Comparison of ENCODE assay signal across 20 cellular contexts in genomic region chr18:2926528-2926927, GRCh38.
DNase-seq lines count a peak whose midpoint lies in the region; ATAC-seq, FAIRE-seq and TF ChIP-seq lines count a peak whose summit lies in the region.
"Had no signal": no experiment of that assay in that cellular context is flagged by ENCODE, and none has a peak within 500 bp of the region (broad histone marks: within the 10 kb centered on the region; RNA-seq: fewer than 3 reads in every experiment).

No MANE protein-coding gene starts in this region.

- H3K4me1 ChIP-seq in Karpas-422 (ENCODE audit: low read length) = peaks cover 17% of the 10 kb centered on the region
- H3K4me1 ChIP-seq in HepG2 (ENCODE audit: insufficient read depth, low read length) = no peaks in the 10 kb centered on the region
- H3K4me1 ChIP-seq: SJCRH30 had no signal

- no peak for TF ChIP-seq CTCF in HepG2 (CRISPR knock-in tag; IDR thresholded peaks at IDR 0.05)

- WGBS in HepG2 (ENCODE audit: low lambda C conversion rate) = 95% methylated on average over 4 of the region's 4 CpGs

- H3K9me3 ChIP-seq in Karpas-422 (ENCODE audit: low read length) = no peaks in the 10 kb centered on the region
- H3K9me3 ChIP-seq in HepG2 (ENCODE audit: low read length) = no peaks in the 10 kb centered on the region
- H3K9me3 ChIP-seq: SJCRH30 had no signal

- H2AFZ ChIP-seq in Karpas-422 (ENCODE audit: low read length) = no peak overlapping the region
- H2AFZ ChIP-seq in HepG2 (ENCODE audit: low read length) = no peak overlapping the region

- CTCF ChIA-PET in HepG2 (lab: Yijun Ruan, JAX; ENCODE audit: low intra/inter-chr PET ratio, low total read pairs) = no interaction called here

- no peak for TF ChIP-seq EP300 in HepG2 (IDR thresholded peaks at IDR 0.05; ENCODE audit: low read depth in 2 of 2, low read length in 2 of 2)
- TF ChIP-seq EP300 in HepG2 (CRISPR knock-in tag; IDR thresholded peaks at IDR 0.05; ENCODE audit: borderline replicate concordance) = no peak

- H3K36me3 ChIP-seq in Karpas-422 (ENCODE audit: insufficient read depth, low read length) = peaks cover 3% of the 10 kb centered on the region; the same call in 1 of the 2 replicates
- H3K36me3 ChIP-seq in HepG2 (replicated peaks in 1 of 2; ENCODE audit: control insufficient read depth in 1 of 2, insufficient read depth in 2 of 2, low read length in 2 of 2) = peaks cover 46 to 98% of the 10 kb centered on the region in 2 experiments

- TF ChIP-seq RAD21 in HepG2 (CRISPR knock-in tag; IDR thresholded peaks at IDR 0.05) = no peak

- peak; percentile 43 for ATAC-seq in Right ventricle myocardium superior (ENCODE audit: poor library complexity)
- peak; percentile 9; the same call in 1 of the 3 replicates for ATAC-seq in HepG2
- no peak for ATAC-seq in HG03196 (IDR thresholded peaks at IDR 0.05; ENCODE audit: unreplicated experiment)
- ATAC-seq: PC-3 had no signal

- 0 out of 2 replicates have a peak overlapping the region, but pooled peaks have one; percentile 20 for H3K27ac ChIP-seq in Karpas-422 (ENCODE audit: low read length)
- no peak overlapping the region for H3K27ac ChIP-seq in HepG2 (ENCODE audit: extremely low read length, insufficient read depth, low read length)
- no peak overlapping the region for H3K27ac ChIP-seq in substantia nigra (ENCODE audit: low read depth, low read length, poor library complexity, severe bottlenecking)
- H3K27ac ChIP-seq: C4-2B, SJCRH30 had no signal

- H4K20me1 ChIP-seq in Karpas-422 (ENCODE audit: insufficient read depth, low read depth, low read length) = no peaks in the 10 kb centered on the region
- no peaks in the 10 kb centered on the region for H4K20me1 ChIP-seq in HepG2 (ENCODE audit: insufficient read depth, low read length)

- 0 out of 2 replicates have a peak overlapping the region, but pooled peaks have one; percentile 4 for H3K4me3 ChIP-seq in Karpas-422 (ENCODE audit: low read length)
- no peak overlapping the region for H3K4me3 ChIP-seq in HepG2 (replicated peaks in 1 of 3; ENCODE audit: insufficient read depth in 1 of 3, low read depth in 2 of 3, low read length in 3 of 3)
- H3K4me3 ChIP-seq: SJCRH30 had no signal

- H3K9ac ChIP-seq in Karpas-422 (ENCODE audit: low read length) = no peak overlapping the region
- H3K9ac ChIP-seq in HepG2 (ENCODE audit: insufficient read depth, low read depth, low read length) = no peak overlapping the region

- H3K27me3 ChIP-seq in Karpas-422 (ENCODE audit: low read length) (no peaks in the 10 kb centered on the region), HepG2 (ENCODE audit: control insufficient read depth in 1 of 2, insufficient read depth in 2 of 2, low read length in 2 of 2) (no peaks in the 10 kb centered on the region)
- H3K27me3 ChIP-seq: SJCRH30 had no signal

- in situ Hi-C loops in HepG2 (cut with HindIII; ENCODE audit: extremely low pct_ligation_motif_present, low pct_unique_long_range_greater_than_20kb) = no loop called here

- H3K4me2 ChIP-seq in Karpas-422 (ENCODE audit: low read depth, low read length, poor library complexity, severe bottlenecking) = peak overlapping the region; percentile 48
- no peak overlapping the region for H3K4me2 ChIP-seq in HepG2 (ENCODE audit: low read depth, low read length)

- H3K79me2 ChIP-seq in Karpas-422 (ENCODE audit: low read length) = no peaks in the 10 kb centered on the region
- no peaks in the 10 kb centered on the region for H3K79me2 ChIP-seq in HepG2 (ENCODE audit: insufficient read depth, low read length)

- intact Hi-C loops in Right ventricle myocardium superior (cut with DNase I) = no loop called here
- intact Hi-C loops in cardiac septum (cut with DNase I) = no loop called here
- intact Hi-C loops in HepG2 (cut with micrococcal nuclease; ENCODE audit: unreplicated experiment) = no loop called here

- DNase-seq in Right ventricle myocardium superior (no peak), cardiac septum (ENCODE audit: low spot score) (no peak), Karpas-422 (no peak), HepG2 (ENCODE audit: low spot score) (no peak), urothelium cell line (ENCODE audit: low spot score) (no peak), substantia nigra (lab: John Stamatoyannopoulos, UW) (no peak)
- DNase-seq: ACHN, DMS79 treated with DMSO at 0.1 percent for 48 hours, GOT3, KG1, MV-4-11, NCI-H187, NCI-H226, NCI-H524, NCI-H82, PC-3, RPMI8226, SJCRH30 had no signal

- no peaks in the 10 kb centered on the region for H3K9me2 ChIP-seq in Karpas-422 (replicated peaks; ENCODE audit: insufficient read depth, low read length)

- POLR2A ChIA-PET in HepG2 (lab: Yijun Ruan, JAX) = no interaction called here

- no TSS peak for BruUV-seq in HepG2 (replicated peaks; lab: Mats Ljungman, UMichigan)

- TF ChIP-seq POLR2A in HepG2 (IDR thresholded peaks at IDR 0.05; ENCODE audit: insufficient read depth in 1 of 2, low read depth in 2 of 2, low read length in 2 of 2) = no peak

- FAIRE-seq in HepG2 (lab: Jason Lieb, UNC) (no peak), urothelium cell line (lab: Jason Lieb, UNC) (peak; percentile 9)

TF ChIP-seq in HepG2, 621 proteins besides CTCF, POLR2A, EP300 and RAD21:
- TF ChIP-seq NR2F2 (IDR thresholded peaks at IDR 0.05; ENCODE audit: borderline replicate concordance, low read depth) (no peak), KLF9 (CRISPR knock-in tag; IDR thresholded peaks at IDR 0.05; ENCODE audit: low read depth) (no peak), DMTF1 (CRISPR knock-in tag; IDR thresholded peaks at IDR 0.05) (no peak), STAT6 (CRISPR knock-in tag; IDR thresholded peaks at IDR 0.05; ENCODE audit: borderline replicate concordance) (no peak)
